ENCODE assay signal across 28 cellular contexts in the genomic region with DNA sequence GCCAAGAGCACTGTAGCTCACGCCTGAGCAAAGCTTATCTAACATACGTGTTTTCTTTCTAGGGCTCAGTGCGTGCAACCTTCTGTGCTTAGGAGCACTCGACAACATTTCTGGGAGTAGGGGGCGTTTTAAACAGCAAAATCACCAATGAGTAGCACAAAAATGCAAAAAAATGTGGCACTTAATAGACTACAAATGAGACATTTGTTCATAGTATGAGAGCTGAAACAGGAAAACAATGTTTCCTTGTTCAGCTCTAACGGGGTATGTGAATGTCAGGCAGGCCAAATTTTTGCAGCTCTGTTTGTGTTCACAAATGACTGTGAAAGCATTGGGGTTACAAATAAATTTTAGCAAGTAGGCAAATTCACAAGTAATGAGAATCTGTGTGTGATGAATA.
DNase-seq lines count a peak whose midpoint lies in the region; ATAC-seq lines count a peak whose summit lies in the region.
"Had no signal": no experiment of that assay in that cellular context is flagged by ENCODE, and none has a peak within 500 bp of the region (broad histone marks: within the 10 kb centered on the region; RNA-seq: fewer than 3 reads in every experiment).

No MANE protein-coding gene starts in this region.

- H3K27ac ChIP-seq in angular gyrus (ENCODE audit: low read depth, low read length): peak overlapping the region; percentile 73
- H3K27ac ChIP-seq: A549, GM23248, PC-9, SJCRH30 had no signal

- no peaks in the 10 kb centered on the region for H3K36me3 Mint-ChIP-seq in activated T-helper 2 cell treated with anti-CD3 and anti-CD28 coated beads, Interferon-gamma antibody, Interleukin-2, Interleukin-4, amounts not matched to agents 10 μg/mL and 5 μg/mL and 100 μg/mL, durations not matched to agents 14 hours and 24 hours and 36 hours (ENCODE audit: low read depth)
- H3K36me3 Mint-ChIP-seq: CD4-positive, alpha-beta memory T cell had no signal

- H3K27ac Mint-ChIP-seq in activated T-helper 2 cell treated with anti-CD3 and anti-CD28 coated beads, Interferon-gamma antibody, Interleukin-2, Interleukin-4, amounts not matched to agents 10 μg/mL and 5 μg/mL and 100 μg/mL, durations not matched to agents 14 hours and 24 hours and 36 hours: no peak overlapping the region
- H3K27ac Mint-ChIP-seq: CD4-positive, alpha-beta memory T cell had no signal

- intact Hi-C loops in activated T-helper 2 cell treated with anti-CD3 and anti-CD28 coated beads, Interferon-gamma antibody, Interleukin-2, Interleukin-4, amounts not matched to agents 10 μg/mL and 5 μg/mL and 100 μg/mL, durations not matched to agents 14 hours and 24 hours and 36 hours (cut with micrococcal nuclease): no loop called here

- DNase-seq in foreskin melanocyte: peak; percentile 79
- peak; percentile 64 for DNase-seq in midbrain (lab: John Stamatoyannopoulos, UW)
- peak; percentile 84 for DNase-seq in superior temporal gyrus (ENCODE audit: extremely low spot score)
- no peak for DNase-seq in stimulated activated CD4-positive, alpha-beta T cell treated with anti-CD3 and anti-CD28 coated beads, Interleukin-4, amount 100 ng/mL, for 1 hour
- no peak for DNase-seq in activated naive CD4-positive, alpha-beta T cell (lab: John Stamatoyannopoulos, UW)
- no peak for DNase-seq in activated T-helper 2 cell treated with anti-CD3 and anti-CD28 coated beads, Interferon-gamma antibody, Interleukin-2, Interleukin-4, amounts not matched to agents 10 μg/mL and 5 μg/mL and 100 μg/mL, durations not matched to agents 14 hours and 24 hours and 36 hours (ENCODE audit: low spot score)
- DNase-seq in stimulated activated naive CD8-positive, alpha-beta T cell treated with anti-CD3 and anti-CD28 coated beads, Interleukin-15, Interleukin-2, amounts not matched to agents 100 U/mL and 50 U/mL, for 24 hours: no peak
- DNase-seq: AML-193; Caco-2; CD4-positive, alpha-beta memory T cell; DMS79; EL; GDM1; GM23248; H7; MV-4-11; NCI-H1105; NCI-H146; NCI-H2029 treated with DMSO at 0.1 percent for 48 hours; NCI-H2227 treated with DMSO at 0.1 percent for 48 hours; NCI-H526 treated with DMSO at 0.1 percent for 48 hours; PC-9; SJCRH30 had no signal

- H3K27me3 Mint-ChIP-seq in activated T-helper 2 cell treated with anti-CD3 and anti-CD28 coated beads, Interferon-gamma antibody, Interleukin-2, Interleukin-4, amounts not matched to agents 10 μg/mL and 5 μg/mL and 100 μg/mL, durations not matched to agents 14 hours and 24 hours and 36 hours (ENCODE audit: low read depth): no peaks in the 10 kb centered on the region
- H3K27me3 Mint-ChIP-seq: CD4-positive, alpha-beta memory T cell had no signal

- peaks cover 3% of the 10 kb centered on the region for H3K9me3 Mint-ChIP-seq in activated T-helper 2 cell treated with anti-CD3 and anti-CD28 coated beads, Interferon-gamma antibody, Interleukin-2, Interleukin-4, amounts not matched to agents 10 μg/mL and 5 μg/mL and 100 μg/mL, durations not matched to agents 14 hours and 24 hours and 36 hours

- no peak for ATAC-seq in stimulated activated naive CD8-positive, alpha-beta T cell treated with anti-CD3 and anti-CD28 coated beads, Interleukin-15, Interleukin-2, amounts not matched to agents 100 U/mL and 50 U/mL, for 24 hours
- ATAC-seq: A549, GM12878, HepG2, Right ventricle myocardium inferior had no signal

- no peak overlapping the region for H3K4me3 Mint-ChIP-seq in activated T-helper 2 cell treated with anti-CD3 and anti-CD28 coated beads, Interferon-gamma antibody, Interleukin-2, Interleukin-4, amounts not matched to agents 10 μg/mL and 5 μg/mL and 100 μg/mL, durations not matched to agents 14 hours and 24 hours and 36 hours (ENCODE audit: low read depth)
- H3K4me3 Mint-ChIP-seq: CD4-positive, alpha-beta memory T cell had no signal

- no peaks in the 10 kb centered on the region for H3K4me1 Mint-ChIP-seq in activated T-helper 2 cell treated with anti-CD3 and anti-CD28 coated beads, Interferon-gamma antibody, Interleukin-2, Interleukin-4, amounts not matched to agents 10 μg/mL and 5 μg/mL and 100 μg/mL, durations not matched to agents 14 hours and 24 hours and 36 hours (ENCODE audit: low read depth)
- H3K4me1 Mint-ChIP-seq: CD4-positive, alpha-beta memory T cell had no signal

Comparison
In these comparisons a context has a peak if more than half of its experiments do, and no peak if none do; other contexts are left out.
1. DNase-seq: peak in foreskin melanocyte (single experiment), midbrain (single experiment) and superior temporal gyrus (single experiment); none in stimulated activated CD4-positive, alpha-beta T cell treated with anti-CD3 and anti-CD28 coated beads, Interleukin-4, amount 100 ng/mL, for 1 hour (single experiment), activated naive CD4-positive, alpha-beta T cell (0 of 4), activated T-helper 2 cell treated with anti-CD3 and anti-CD28 coated beads, Interferon-gamma antibody, Interleukin-2, Interleukin-4, amounts not matched to agents 10 μg/mL and 5 μg/mL and 100 μg/mL, durations not matched to agents 14 hours and 24 hours and 36 hours (single experiment) and stimulated activated naive CD8-positive, alpha-beta T cell treated with anti-CD3 and anti-CD28 coated beads, Interleukin-15, Interleukin-2, amounts not matched to agents 100 U/mL and 50 U/mL, for 24 hours (single experiment).